In the genomic region with DNA sequence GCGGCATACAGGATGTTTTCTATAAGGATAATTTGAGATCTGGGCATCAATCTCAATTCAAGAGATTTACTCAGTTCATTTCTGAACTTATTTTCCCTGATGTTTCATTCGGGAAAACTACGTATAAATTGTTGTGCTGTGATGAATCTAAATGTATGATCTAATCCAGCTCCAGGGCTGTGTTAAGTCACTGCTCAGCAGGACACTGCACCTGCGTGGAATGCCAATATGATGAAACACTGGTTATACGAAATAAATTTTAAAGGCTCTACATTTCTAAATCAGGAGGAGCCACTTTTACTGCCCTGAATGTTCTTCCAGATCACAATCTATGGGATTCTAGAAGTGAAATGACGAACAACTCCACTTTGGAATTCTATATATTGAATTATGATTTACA, we compare ENCODE assay signal across 21 cellular contexts.
DNase-seq lines count a peak whose midpoint lies in the region; ATAC-seq, FAIRE-seq and TF ChIP-seq lines count a peak whose summit lies in the region.
"Had no signal": no experiment of that assay in that cellular context is flagged by ENCODE, and none has a peak within 500 bp of the region (broad histone marks: within the 10 kb centered on the region; RNA-seq: fewer than 3 reads in every experiment).

No MANE protein-coding gene starts in this region.

- no peak overlapping the region for H2AFZ ChIP-seq in SK-N-SH (ENCODE audit: low read depth)

- WGBS in SK-N-SH (ENCODE audit: low lambda C conversion rate): 70% methylated on average over 6 of the region's 6 CpGs

- H3K9me3 ChIP-seq in SK-N-SH (no peaks in the 10 kb centered on the region), left lung (no peaks in the 10 kb centered on the region)
- H3K9me3 ChIP-seq: heart right ventricle, right lobe of liver, stomach, transverse colon had no signal

- H3K9ac ChIP-seq in SK-N-SH: no peak overlapping the region

- TF ChIP-seq CTCF in SK-N-SH (IDR thresholded peaks at IDR 0.05): no peak
- no peak for TF ChIP-seq CTCF in foreskin keratinocyte (conservative IDR thresholded peaks at IDR 0.05)
- TF ChIP-seq CTCF in left lung (IDR thresholded peaks at IDR 0.05): no peak

- H3K36me3 ChIP-seq in SK-N-SH (replicated peaks in 1 of 2; ENCODE audit: control insufficient read depth in 1 of 2, insufficient read depth in 2 of 2, low read length in 1 of 2) (no peaks in the 10 kb centered on the region), left lung (no peaks in the 10 kb centered on the region)
- H3K36me3 ChIP-seq: heart right ventricle, right lobe of liver, stomach, transverse colon had no signal

- in situ Hi-C loops in ACHN (cut with HindIII; ENCODE audit: low pct_ligation_motif_present, low pct_unique_long_range_greater_than_20kb, low sequenced_read_pairs): no loop called here

- H3K9me2 ChIP-seq in SK-N-SH: no peaks in the 10 kb centered on the region

- intact Hi-C loops in left lung (cut with DNase I): no loop called here

- H3K4me2 ChIP-seq in SK-N-SH: no peak overlapping the region

- POLR2A ChIA-PET in SK-N-SH (lab: Yijun Ruan, JAX): no interaction called here

- peak; percentile 100 for ATAC-seq in foreskin keratinocyte
- no peak for ATAC-seq in GM19467 (IDR thresholded peaks at IDR 0.05; ENCODE audit: unreplicated experiment)
- no peak for ATAC-seq in left lung
- ATAC-seq: heart right ventricle, right lobe of liver had no signal

- H3K4me1 ChIP-seq in SK-N-SH (ENCODE audit: control insufficient read depth in 1 of 2, insufficient read depth in 2 of 2, low read depth in 1 of 2, low read length in 1 of 2): no peaks in the 10 kb centered on the region
- H3K4me1 ChIP-seq in foreskin keratinocyte: peaks cover 4% of the 10 kb centered on the region
- no peaks in the 10 kb centered on the region for H3K4me1 ChIP-seq in left lung
- H3K4me1 ChIP-seq: right lobe of liver, stomach had no signal

- H4K20me1 ChIP-seq in SK-N-SH (ENCODE audit: insufficient read depth): no peaks in the 10 kb centered on the region

- no peak overlapping the region for H3K27ac ChIP-seq in SK-N-SH (ENCODE audit: low read depth in 2 of 2, low read length in 1 of 2)
- no peak overlapping the region for H3K27ac ChIP-seq in foreskin keratinocyte
- H3K27ac ChIP-seq in left lung: no peak overlapping the region
- H3K27ac ChIP-seq: heart right ventricle, right lobe of liver, stomach, transverse colon had no signal

- TF ChIP-seq RAD21 in SK-N-SH (IDR thresholded peaks at IDR 0.05; ENCODE audit: low read length): no peak

- no peaks in the 10 kb centered on the region for H3K79me2 ChIP-seq in SK-N-SH (ENCODE audit: insufficient read depth)

- no peaks in the 10 kb centered on the region for H3F3A ChIP-seq in SK-N-SH (replicated peaks; ENCODE audit: insufficient read depth)

- DNase-seq in ACHN: peak; percentile 38
- DNase-seq in M059J (ENCODE audit: low read depth): peak; percentile 56
- DNase-seq in SK-N-SH: no peak
- DNase-seq in foreskin keratinocyte: peak; percentile 72 to 91
- DNase-seq in frontal cortex (ENCODE audit: low spot score in 2 of 2): no peak
- DNase-seq in left lung: no peak
- DNase-seq in iPS-NIHi11 (ENCODE audit: low spot score): no peak
- DNase-seq: activated gamma-delta T cell treated with Interleukin-2 at 50 U/mL for 16 hours; activated T-cell treated with anti-CD3 and anti-CD28 coated beads, Interleukin-2, amount 50 U/mL, for 1 hour; heart right ventricle; NCI-H2081 treated with DMSO at 0.1 percent for 48 hours; nephron progenitor cell; NK-92 treated with Interleukin-12 subunit alpha and Interleukin-12 subunit beta, amount 100 ng/mL, for 24 hours; right lobe of liver; stomach; T-helper 9 cell; transverse colon had no signal

- H3K4me3 ChIP-seq in SK-N-SH (ENCODE audit: low read depth in 2 of 2, low read length in 1 of 2): no peak overlapping the region
- no peak overlapping the region for H3K4me3 ChIP-seq in left lung
- H3K4me3 ChIP-seq: heart right ventricle, right lobe of liver, stomach, transverse colon had no signal

- no peak for FAIRE-seq in frontal cortex (lab: Jason Lieb, UNC)
- FAIRE-seq: D721Med, endometrium, H1 had no signal

- H3K27me3 ChIP-seq in SK-N-SH (ENCODE audit: insufficient read depth) (no peaks in the 10 kb centered on the region), foreskin keratinocyte (no peaks in the 10 kb centered on the region), left lung (no peaks in the 10 kb centered on the region)
- H3K27me3 ChIP-seq: heart right ventricle, right lobe of liver, stomach, transverse colon had no signal

- TF ChIP-seq EP300 in SK-N-SH (IDR thresholded peaks at IDR 0.05; ENCODE audit: borderline replicate concordance in 1 of 2, low read depth in 1 of 2, low read length in 1 of 2): no peak

- CTCF ChIA-PET in SK-N-SH (lab: Yijun Ruan, JAX): no interaction called here

TF ChIP-seq in SK-N-SH, 30 proteins besides CTCF, POLR2A, EP300 and RAD21:
- TF ChIP-seq TEAD4 (IDR thresholded peaks at IDR 0.05; ENCODE audit: borderline replicate concordance, insufficient read depth): no peak
- no peak for TF ChIP-seq RFX5 (IDR thresholded peaks at IDR 0.05; ENCODE audit: low read length)
- TF ChIP-seq, protein P1, sequence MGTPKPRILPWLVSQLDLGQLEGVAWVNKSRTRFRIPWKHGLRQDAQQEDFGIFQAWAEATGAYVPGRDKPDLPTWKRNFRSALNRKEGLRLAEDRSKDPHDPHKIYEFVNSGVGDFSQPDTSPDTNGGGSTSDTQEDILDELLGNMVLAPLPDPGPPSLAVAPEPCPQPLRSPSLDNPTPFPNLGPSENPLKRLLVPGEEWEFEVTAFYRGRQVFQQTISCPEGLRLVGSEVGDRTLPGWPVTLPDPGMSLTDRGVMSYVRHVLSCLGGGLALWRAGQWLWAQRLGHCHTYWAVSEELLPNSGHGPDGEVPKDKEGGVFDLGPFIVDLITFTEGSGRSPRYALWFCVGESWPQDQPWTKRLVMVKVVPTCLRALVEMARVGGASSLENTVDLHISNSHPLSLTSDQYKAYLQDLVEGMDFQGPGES (IDR thresholded peaks at IDR 0.05; ENCODE audit: low read depth, low read length): no peak
- no peak for TF ChIP-seq POLR2AphosphoS5 (IDR thresholded peaks at IDR 0.05; ENCODE audit: low read depth, low read length)
- peak; percentile 5; the same call in 1 of the 2 replicates for TF ChIP-seq TCF12 (IDR thresholded peaks at IDR 0.05)
- TF ChIP-seq, protein P2, sequence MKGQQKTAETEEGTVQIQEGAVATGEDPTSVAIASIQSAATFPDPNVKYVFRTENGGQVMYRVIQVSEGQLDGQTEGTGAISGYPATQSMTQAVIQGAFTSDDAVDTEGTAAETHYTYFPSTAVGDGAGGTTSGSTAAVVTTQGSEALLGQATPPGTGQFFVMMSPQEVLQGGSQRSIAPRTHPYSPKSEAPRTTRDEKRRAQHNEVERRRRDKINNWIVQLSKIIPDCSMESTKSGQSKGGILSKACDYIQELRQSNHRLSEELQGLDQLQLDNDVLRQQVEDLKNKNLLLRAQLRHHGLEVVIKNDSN (IDR thresholded peaks at IDR 0.05; ENCODE audit: borderline replicate concordance, low read depth): no peak

Comparison
In these comparisons a context has a peak if more than half of its experiments do, and no peak if none do; other contexts are left out.
1. DNase-seq: peak in ACHN (single experiment), M059J (single experiment) and foreskin keratinocyte (2 of 2); none in SK-N-SH (single experiment), frontal cortex (0 of 2), left lung (0 of 2) and iPS-NIHi11 (single experiment).